Comparison of ENCODE assay signal across 36 cellular contexts in genomic region chr18:57040175-57040574, GRCh38.
"Had no signal": no experiment of that assay in that cellular context is flagged by ENCODE, and none has a peak within 500 bp of the region (broad histone marks: within the 10 kb centered on the region; RNA-seq: fewer than 3 reads in every experiment).

No MANE protein-coding gene starts in this region.

- H3K27me3 ChIP-seq: adrenal gland, body of pancreas, brain microvascular endothelial cell, breast epithelium had no signal

- H3K4me3 Mint-ChIP-seq: activated CD4-positive, alpha-beta memory T cell treated with anti-CD3 and anti-CD28 coated beads, Interleukin-2, amount 10 ng/mL, durations not matched to agents 7 days and 5 days; activated CD4-positive, alpha-beta T cell treated with anti-CD3 and anti-CD28 coated beads for 36 hours; activated CD4-positive, alpha-beta T cell treated with anti-CD3 and anti-CD28 coated beads, Interleukin-2, amount 10 ng/mL, durations not matched to agents 7 days and 5 days; activated CD8-positive, alpha-beta memory T cell treated with anti-CD3 and anti-CD28 coated beads, Interleukin-2, amount 10 ng/mL, durations not matched to agents 7 days and 5 days; activated CD8-positive, alpha-beta T cell treated with anti-CD3 and anti-CD28 coated beads, Interleukin-2, amount 10 ng/mL, durations not matched to agents 7 days and 5 days; activated naive CD8-positive, alpha-beta T cell treated with anti-CD3 and anti-CD28 coated beads for 36 hours; activated T-cell treated with anti-CD3 and anti-CD28 coated beads, Interleukin-2, amount 50 U/mL, for 24 hours; T-helper 1 cell treated with Interleukin-12 subunit alpha and Interleukin-12 subunit beta and Interleukin-4 antibody, amounts not matched to agents 30 μg/mL and 1 μg/mL, for 36 hours; T-helper 2 cell treated with Interferon-gamma antibody and Interleukin-4, amounts not matched to agents 5 μg/mL and 100 μg/mL, for 36 hours; WTC11 had no signal

- H3K27ac ChIP-seq: adrenal gland, body of pancreas, brain microvascular endothelial cell, breast epithelium, WERI-Rb-1 had no signal

- H3K4me1 Mint-ChIP-seq: activated CD4-positive, alpha-beta memory T cell treated with anti-CD3 and anti-CD28 coated beads, Interleukin-2, amount 10 ng/mL, durations not matched to agents 7 days and 5 days; activated CD4-positive, alpha-beta T cell treated with anti-CD3 and anti-CD28 coated beads for 36 hours; activated CD4-positive, alpha-beta T cell treated with anti-CD3 and anti-CD28 coated beads, Interleukin-2, amount 10 ng/mL, durations not matched to agents 7 days and 5 days; activated CD8-positive, alpha-beta memory T cell treated with anti-CD3 and anti-CD28 coated beads, Interleukin-2, amount 10 ng/mL, durations not matched to agents 7 days and 5 days; activated naive CD8-positive, alpha-beta T cell treated with anti-CD3 and anti-CD28 coated beads for 36 hours; WTC11 had no signal

- H3K36me3 Mint-ChIP-seq: activated CD8-positive, alpha-beta memory T cell treated with anti-CD3 and anti-CD28 coated beads, Interleukin-2, amount 10 ng/mL, durations not matched to agents 7 days and 5 days; activated naive CD4-positive, alpha-beta T cell treated with anti-CD3 and anti-CD28 coated beads, Interleukin-2, amount 50 U/mL, for 72 hours; activated naive CD8-positive, alpha-beta T cell treated with anti-CD3 and anti-CD28 coated beads for 36 hours; WTC11 had no signal

- H3K9me3 Mint-ChIP-seq: activated CD4-positive, alpha-beta memory T cell treated with anti-CD3 and anti-CD28 coated beads, Interleukin-2, amount 10 ng/mL, durations not matched to agents 7 days and 5 days; activated naive CD8-positive, alpha-beta T cell treated with anti-CD3 and anti-CD28 coated beads for 36 hours; activated T-cell treated with anti-CD3 and anti-CD28 coated beads, Interleukin-2, amount 50 U/mL, for 24 hours; activated T-helper 2 cell treated with anti-CD3 and anti-CD28 coated beads, Interferon-gamma antibody, Interleukin-2, Interleukin-4, amounts not matched to agents 10 μg/mL and 5 μg/mL and 100 μg/mL, durations not matched to agents 14 hours and 24 hours and 36 hours; T-helper 1 cell treated with Interleukin-12 subunit alpha and Interleukin-12 subunit beta and Interleukin-4 antibody, amounts not matched to agents 30 μg/mL and 1 μg/mL, for 36 hours; T-helper 2 cell treated with Interferon-gamma antibody and Interleukin-4, amounts not matched to agents 5 μg/mL and 100 μg/mL, for 36 hours had no signal

- H3K36me3 ChIP-seq: adrenal gland, brain microvascular endothelial cell, breast epithelium, WERI-Rb-1 had no signal

- FAIRE-seq: astrocyte, colon, TTC549 had no signal

- H3K27me3 Mint-ChIP-seq: activated CD4-positive, alpha-beta memory T cell treated with anti-CD3 and anti-CD28 coated beads, Interleukin-2, amount 10 ng/mL, durations not matched to agents 7 days and 5 days; activated CD4-positive, alpha-beta T cell treated with anti-CD3 and anti-CD28 coated beads, Interleukin-2, amount 10 ng/mL, durations not matched to agents 7 days and 5 days; activated CD8-positive, alpha-beta memory T cell treated with anti-CD3 and anti-CD28 coated beads, Interleukin-2, amount 10 ng/mL, durations not matched to agents 7 days and 5 days; activated naive CD8-positive, alpha-beta T cell treated with anti-CD3 and anti-CD28 coated beads for 36 hours; activated T-cell treated with anti-CD3 and anti-CD28 coated beads, Interleukin-2, amount 50 U/mL, for 24 hours had no signal

- H3K9me3 ChIP-seq: adrenal gland, breast epithelium had no signal

- H3K4me3 ChIP-seq: adrenal gland, body of pancreas, breast epithelium had no signal

- H3K27ac Mint-ChIP-seq: activated CD4-positive, alpha-beta memory T cell treated with anti-CD3 and anti-CD28 coated beads, Interleukin-2, amount 10 ng/mL, durations not matched to agents 7 days and 5 days; activated CD4-positive, alpha-beta T cell treated with anti-CD3 and anti-CD28 coated beads for 36 hours; activated CD4-positive, alpha-beta T cell treated with anti-CD3 and anti-CD28 coated beads, Interleukin-2, amount 10 ng/mL, durations not matched to agents 7 days and 5 days; activated CD8-positive, alpha-beta memory T cell treated with anti-CD3 and anti-CD28 coated beads, Interleukin-2, amount 10 ng/mL, durations not matched to agents 7 days and 5 days; activated CD8-positive, alpha-beta T cell treated with anti-CD3 and anti-CD28 coated beads, Interleukin-2, amount 10 ng/mL, durations not matched to agents 7 days and 5 days; activated naive CD4-positive, alpha-beta T cell treated with anti-CD3 and anti-CD28 coated beads, Interleukin-2, amount 50 U/mL, for 72 hours; activated naive CD8-positive, alpha-beta T cell treated with anti-CD3 and anti-CD28 coated beads for 36 hours; activated T-cell treated with anti-CD3 and anti-CD28 coated beads, Interleukin-2, amount 50 U/mL, for 24 hours; activated T-helper 2 cell treated with anti-CD3 and anti-CD28 coated beads, Interferon-gamma antibody, Interleukin-2, Interleukin-4, amounts not matched to agents 10 μg/mL and 5 μg/mL and 100 μg/mL, durations not matched to agents 14 hours and 24 hours and 36 hours; T-helper 1 cell treated with Interleukin-12 subunit alpha and Interleukin-12 subunit beta and Interleukin-4 antibody, amounts not matched to agents 30 μg/mL and 1 μg/mL, for 36 hours; T-helper 2 cell treated with Interferon-gamma antibody and Interleukin-4, amounts not matched to agents 5 μg/mL and 100 μg/mL, for 36 hours; WTC11 had no signal

- H3K4me1 ChIP-seq: adrenal gland, body of pancreas, breast epithelium had no signal

- DNase-seq: activated CD4-positive, alpha-beta memory T cell treated with anti-CD3 and anti-CD28 coated beads, Interleukin-2, amount 10 ng/mL, durations not matched to agents 7 days and 5 days; activated CD4-positive, alpha-beta T cell treated with anti-CD3 and anti-CD28 coated beads for 1 hour; activated CD4-positive, alpha-beta T cell treated with anti-CD3 and anti-CD28 coated beads for 36 hours; activated CD4-positive, alpha-beta T cell treated with anti-CD3 and anti-CD28 coated beads for 48 hours; activated CD4-positive, alpha-beta T cell treated with anti-CD3 and anti-CD28 coated beads, Interleukin-2, amount 10 ng/mL, durations not matched to agents 7 days and 5 days; activated CD4-positive, alpha-beta T cell treated with anti-CD3 and anti-CD28 coated beads, Interleukin-2, amount 50 U/mL, for 48 hours; activated CD4-positive, CD25-positive, alpha-beta regulatory T cell; activated CD8-positive, alpha-beta memory T cell treated with anti-CD3 and anti-CD28 coated beads for 24 hours; activated CD8-positive, alpha-beta memory T cell treated with anti-CD3 and anti-CD28 coated beads, Interleukin-2, amount 10 ng/mL, durations not matched to agents 7 days and 5 days; activated CD8-positive, alpha-beta memory T cell treated with anti-CD3 and anti-CD28 coated beads, Interleukin-2, amount 50 U/mL, for 48 hours; activated CD8-positive, alpha-beta T cell treated with anti-CD3 and anti-CD28 coated beads, Interleukin-2, amount 10 ng/mL, durations not matched to agents 7 days and 5 days; activated effector memory CD4-positive, alpha-beta T cell treated with Interleukin-2 at 50 U/mL for 16 hours; activated gamma-delta T cell; activated naive CD4-positive, alpha-beta T cell treated with anti-CD3 and anti-CD28 coated beads, Interleukin-2, amount 50 U/mL, for 16 hours; activated naive CD4-positive, alpha-beta T cell treated with Interleukin-2 at 50 U/mL for 16 hours; activated naive CD8-positive, alpha-beta T cell treated with anti-CD3 and anti-CD28 coated beads for 36 hours; activated T-cell treated with anti-CD3 and anti-CD28 coated beads, Interleukin-2, amount 50 U/mL, for 24 hours; activated T-cell treated with anti-CD3 and anti-CD28 coated beads, Interleukin-2, amount 50 U/mL, for 48 hours; adrenal gland; amniotic stem cell; aorta; body of pancreas; brain microvascular endothelial cell; central memory CD4-positive, alpha-beta T cell; T-helper 2 cell; T-helper 9 cell; WERI-Rb-1 had no signal
